In genomic region chr11:66334605-66335442, GRCh38 we compare ENCODE assay signal across 7 cellular contexts. TPM values are rescaled to one million over a fixed set of nuclear protein-coding genes. Genes with fewer than 3 reads are reported as not detected.
DNase-seq lines count a peak whose midpoint lies in the region; ATAC-seq and TF ChIP-seq lines count a peak whose summit lies in the region.
"Had no signal": no experiment of that assay in that cellular context is flagged by ENCODE, and none has a peak within 500 bp of the region (broad histone marks: within the 10 kb centered on the region; RNA-seq: fewer than 3 reads in every experiment).

No MANE protein-coding gene starts in this region.

- peak overlapping the region; percentile 65 for H3K4me3 ChIP-seq in choroid plexus epithelial cell (ENCODE audit: low read depth, low read length)
- peak overlapping the region in 2 of 4 donors; percentile 62 to 64 for H3K4me3 ChIP-seq in sigmoid colon

- peak; percentile 80 for DNase-seq in NOMO-1 treated with DMSO at 0.1 percent for 48 hours (lab: John Stamatoyannopoulos, UW; ENCODE audit: unreplicated experiment)
- peak; percentile 52 for DNase-seq in choroid plexus epithelial cell (ENCODE audit: low read depth)
- DNase-seq in sigmoid colon = peak; percentile 68
- no peak for DNase-seq in KG1 (lab: John Stamatoyannopoulos, UW)
- DNase-seq: GOT3 had no signal

- H3K27ac ChIP-seq in sigmoid colon = no peak overlapping the region

- no peak for ATAC-seq in GM19351 (IDR thresholded peaks at IDR 0.05; ENCODE audit: unreplicated experiment)

- no peaks in the 10 kb centered on the region for H3K9me3 ChIP-seq in sigmoid colon
- H3K9me3 ChIP-seq: gastroesophageal sphincter had no signal

- peaks cover 0 to 44% (median 12%) of the 10 kb centered on the region in 4 donors for H3K36me3 ChIP-seq in sigmoid colon

- 88 to 91% methylated on average over 42 of the region's 42 CpGs for WGBS in sigmoid colon, 2 donors

- TF ChIP-seq CTCF in choroid plexus epithelial cell (conservative IDR thresholded peaks at IDR 0.05; ENCODE audit: low read depth, low read length) (no peak), sigmoid colon (IDR thresholded peaks at IDR 0.05) (no peak)

- TF ChIP-seq EP300 in sigmoid colon (IDR thresholded peaks at IDR 0.05) = no peak

- peaks cover 0 to 29% (median 25%) of the 10 kb centered on the region in 4 donors for H3K4me1 ChIP-seq in sigmoid colon

- intact Hi-C loops in sigmoid colon (cut with DNase I) = no loop called here

- no peaks in the 10 kb centered on the region for H3K27me3 ChIP-seq in sigmoid colon
- H3K27me3 ChIP-seq: gastroesophageal sphincter had no signal

- no peak for TF ChIP-seq POLR2A in sigmoid colon (IDR thresholded peaks at IDR 0.05)

RNA-seq across cellular contexts. Expression of gene RIN1, which starts 1.4 kb away (rescaled TPM):
- 1 to 10 TPM in 3 of 4 donors, under 1 TPM in 1; 0.68 to 6.1 (median 2.4) TPM for total RNA-seq in sigmoid colon
- polyA plus RNA-seq in sigmoid colon = 10 to 100 TPM in 1 of 3 donors, 1 to 10 TPM in 2; 2.4 to 10.2 (median 3.2) TPM

RNA-seq across cellular contexts. Expression of gene BRMS1, which starts 10.1 kb away (rescaled TPM):
- total RNA-seq in sigmoid colon = 10 to 100 TPM; 20.2 to 36.2 (median 24.9) TPM
- polyA plus RNA-seq in sigmoid colon = 10 to 100 TPM; 65.4 to 81.8 (median 72.1) TPM

RNA-seq across cellular contexts. Expression of gene B4GAT1, which starts 12.6 kb away (rescaled TPM):
- total RNA-seq in sigmoid colon = 10 to 100 TPM; 41.4 to 43.5 (median 43.1) TPM
- polyA plus RNA-seq in sigmoid colon = 10 to 100 TPM in 1 of 3 donors, 1 to 10 TPM in 2; 4.2 to 17.4 (median 4.8) TPM

RNA-seq across cellular contexts. Expression of gene CD248, which starts 18.0 kb away (rescaled TPM):
- total RNA-seq in sigmoid colon = 10 to 100 TPM in 2 of 4 donors, 1 to 10 TPM in 2; 5.8 to 26.3 (median 13.0) TPM
- 10 to 100 TPM in 1 of 3 donors, 1 to 10 TPM in 2; 1.2 to 13.7 (median 3.0) TPM for polyA plus RNA-seq in sigmoid colon

RNA-seq across cellular contexts. Expression of gene SLC29A2, which starts 36.7 kb away (rescaled TPM):
- total RNA-seq in sigmoid colon = under 1 TPM; 0.41 to 0.99 (median 0.63) TPM
- polyA plus RNA-seq in sigmoid colon = 10 to 100 TPM in 1 of 3 donors, 1 to 10 TPM in 2; 2.4 to 28.0 (median 2.5) TPM
